8 cellular contexts compared by ENCODE assay signal in genomic region chr18:59899298-59900221, GRCh38. TPM values are rescaled to one million over a fixed set of nuclear protein-coding genes. Genes with fewer than 3 reads are reported as not detected.
DNase-seq lines count a peak whose midpoint lies in the region; ATAC-seq, FAIRE-seq and TF ChIP-seq lines count a peak whose summit lies in the region.

Gene PMAIP1, plus strand, starts transcription at chr18:59899996. Its CDS starts 182 bp downstream, at chr18:59900178.

- no peaks in the 10 kb centered on the region for H3K79me2 ChIP-seq in HepG2 (ENCODE audit: insufficient read depth, low read length)

- peak within 1 kb of the TSS; percentile 84 for H3K4me2 ChIP-seq in BLaER1
- H3K4me2 ChIP-seq in HepG2 (ENCODE audit: low read depth, low read length): peak within 1 kb of the TSS; percentile 62

- FAIRE-seq in HepG2 (lab: Jason Lieb, UNC): no peak

- H3K36me3 ChIP-seq in BLaER1 (peaks cover 8% of the 10 kb centered on the region), HepG2 (replicated peaks in 1 of 2; ENCODE audit: control insufficient read depth in 1 of 2, insufficient read depth in 2 of 2, low read length in 2 of 2) (no peaks in the 10 kb centered on the region)

- ATAC-seq in GM19351 (IDR thresholded peaks at IDR 0.05; ENCODE audit: unreplicated experiment) (peak; percentile 64), HG03469 (IDR thresholded peaks at IDR 0.05; ENCODE audit: unreplicated experiment) (peak; percentile 41), HepG2 (peak; percentile 95)

- H4K20me1 ChIP-seq in BLaER1: peaks cover 35% of the 10 kb centered on the region
- H4K20me1 ChIP-seq in HepG2 (ENCODE audit: insufficient read depth, low read length): no peaks in the 10 kb centered on the region

- DNase-seq in NCI-H526 treated with DMSO at 0.1 percent for 48 hours (lab: John Stamatoyannopoulos, UW): peak; percentile 83
- DNase-seq in activated CD4-positive, alpha-beta T cell treated with anti-CD3 and anti-CD28 coated beads for 48 hours: peak; percentile 91
- peak; percentile 94 for DNase-seq in dedifferentiated amniotic fluid mesenchymal stem cell (ENCODE audit: extremely low spot score)
- peak; percentile 49 for DNase-seq in HepG2 (ENCODE audit: low spot score)
- DNase-seq in stimulated activated CD4-positive, alpha-beta T cell treated with anti-CD3 and anti-CD28 coated beads, Interleukin-4, amount 100 ng/mL, for 24 hours: peak; percentile 87

- TF ChIP-seq CTCF in HepG2 (CRISPR knock-in tag; IDR thresholded peaks at IDR 0.05): no peak

- POLR2A ChIA-PET in HepG2 (lab: Yijun Ruan, JAX): interaction anchor here (1.6 kb wide), 1 partner anchor 17 kb away, joined by 9 read pairs; no protein-coding TSS in a partner anchor

- CTCF ChIA-PET in HepG2 (lab: Yijun Ruan, JAX; ENCODE audit: low intra/inter-chr PET ratio, low total read pairs): no interaction called here

- TF ChIP-seq EP300 in HepG2 (IDR thresholded peaks at IDR 0.05; ENCODE audit: low read depth in 2 of 2, low read length in 2 of 2) (no peak), HepG2 (CRISPR knock-in tag; IDR thresholded peaks at IDR 0.05; ENCODE audit: borderline replicate concordance) (no peak)

- no peak for TF ChIP-seq RAD21 in HepG2 (CRISPR knock-in tag; IDR thresholded peaks at IDR 0.05)

- H3K9ac ChIP-seq in BLaER1: peak within 1 kb of the TSS; percentile 97
- peak within 1 kb of the TSS; percentile 29; the same call in 1 of the 2 replicates for H3K9ac ChIP-seq in HepG2 (ENCODE audit: insufficient read depth, low read depth, low read length)

- H3K27ac ChIP-seq in BLaER1: peak within 1 kb of the TSS; percentile 94
- H3K27ac ChIP-seq in HepG2 (ENCODE audit: extremely low read length, insufficient read depth, low read length): no peak within 1 kb of the TSS

- TF ChIP-seq POLR2A in HepG2 (IDR thresholded peaks at IDR 0.05; ENCODE audit: insufficient read depth in 1 of 2, low read depth in 2 of 2, low read length in 2 of 2): peak; percentile 80 to 83

- WGBS in HepG2 (ENCODE audit: low lambda C conversion rate): 80% methylated on average over 45 of the region's 73 CpGs

- H3K4me1 ChIP-seq in BLaER1 (peaks cover 40% of the 10 kb centered on the region), HepG2 (ENCODE audit: insufficient read depth, low read length) (no peaks in the 10 kb centered on the region)

- in situ Hi-C loops in HepG2 (cut with HindIII; ENCODE audit: extremely low pct_ligation_motif_present, low pct_unique_long_range_greater_than_20kb): no loop called here

- no peak within 1 kb of the TSS for H2AFZ ChIP-seq in HepG2 (ENCODE audit: low read length)

- H3K27me3 ChIP-seq in BLaER1 (no peaks in the 10 kb centered on the region), HepG2 (ENCODE audit: control insufficient read depth in 1 of 2, insufficient read depth in 2 of 2, low read length in 2 of 2) (0 out of 5 replicates have a peak, but pooled peaks cover 0 to 3% of the 10 kb centered on the region in 2 experiments)

- H3K4me3 ChIP-seq in BLaER1 (peak within 1 kb of the TSS; percentile 94), HepG2 (replicated peaks in 1 of 3; ENCODE audit: insufficient read depth in 1 of 3, low read depth in 2 of 3, low read length in 3 of 3) (peak within 1 kb of the TSS; percentile 45 to 71 (median 64); a peak in 5 of 6 replicates)

- intact Hi-C loops in HepG2 (cut with micrococcal nuclease; ENCODE audit: unreplicated experiment): no loop called here

- BruUV-seq in HepG2 (replicated peaks; lab: Mats Ljungman, UMichigan): no TSS peak

- H3K9me3 ChIP-seq in BLaER1 (no peaks in the 10 kb centered on the region), HepG2 (ENCODE audit: low read length) (no peaks in the 10 kb centered on the region)

TF ChIP-seq in HepG2, 621 proteins besides CTCF, POLR2A, EP300 and RAD21 (continues in another document):
- TF ChIP-seq XRCC5 (optimal IDR thresholded peaks at IDR 0.05; ENCODE audit: low read length) (no peak), GZF1 (CRISPR knock-in tag; IDR thresholded peaks at IDR 0.05) (no peak), TFAP4 (IDR thresholded peaks at IDR 0.05; ENCODE audit: borderline replicate concordance, low read depth) (no peak), UBTF (CRISPR knock-in tag; IDR thresholded peaks at IDR 0.05) (peak; percentile 53; the same call in 1 of the 2 replicates), AHR (CRISPR knock-in tag; IDR thresholded peaks at IDR 0.05) (0 out of 2 replicates have a peak, but pooled peaks have one; percentile 35), ZC3H13 (CRISPR knock-in tag; IDR thresholded peaks at IDR 0.05) (0 out of 2 replicates have a peak, but pooled peaks have one; percentile 34), NFKBIZ (CRISPR knock-in tag; IDR thresholded peaks at IDR 0.05) (no peak), ZNF749 (CRISPR knock-in tag; IDR thresholded peaks at IDR 0.05; ENCODE audit: borderline replicate concordance) (no peak), ZNF672 (CRISPR knock-in tag; IDR thresholded peaks at IDR 0.05) (no peak), IKZF5 (CRISPR knock-in tag; IDR thresholded peaks at IDR 0.05) (no peak), ZNF335 (CRISPR knock-in tag; IDR thresholded peaks at IDR 0.05) (no peak)

RNA-seq across cellular contexts. Expression of gene PMAIP1, which starts in this region (rescaled TPM):
- 1.5 and 2.1 TPM in 2 replicates for total RNA-seq in HepG2 (2016; rRNA removed; fragmentation: Illumina TruSeq; extraction: Trizol)
- total RNA-seq in HepG2 (2016; cell fraction: cytosol; rRNA removed; fragmentation: Illumina TruSeq; extraction: Trizol; ENCODE audit: low read depth): 0.71 TPM in 2 replicates
- 2.1 and 3.2 TPM in 2 replicates for total RNA-seq in HepG2 (2016; cell fraction: insoluble cytoplasmic fraction; rRNA removed; fragmentation: Illumina TruSeq; extraction: Trizol)
- 1.5 and 1.6 TPM in 2 replicates for total RNA-seq in HepG2 (2016; cell fraction: membrane; rRNA removed; fragmentation: Illumina TruSeq; extraction: Trizol)
- total RNA-seq in HepG2 (2016; cell fraction: nucleus; rRNA removed; fragmentation: Illumina TruSeq; extraction: Trizol): 1.8 TPM in 2 replicates
- polyA plus RNA-seq in HepG2 (2011; rRNA removed): 1.7 TPM in 2 replicates
- 0.93 and 1.2 TPM in 2 replicates for polyA plus RNA-seq in HepG2 (2011; cell fraction: cytosol; rRNA removed)
- 0.85 and 1.5 TPM in 2 replicates for polyA plus RNA-seq in HepG2 (2011; cell fraction: nucleus; rRNA removed)
- polyA plus RNA-seq in HepG2 (2012): 1.0 and 2.5 TPM in 2 replicates
- 0.43 and 0.49 TPM in 2 replicates for polyA plus RNA-seq in HepG2 (2016; cell fraction: cytosol; fragmentation: Illumina TruSeq; extraction: Trizol; ENCODE audit: low read depth)
- 2.5 and 3.5 TPM in 2 replicates for polyA plus RNA-seq in HepG2 (2016; cell fraction: insoluble cytoplasmic fraction; fragmentation: Illumina TruSeq; extraction: Trizol; ENCODE audit: low read depth)
- 0.77 and 0.86 TPM in 2 replicates for polyA plus RNA-seq in HepG2 (2016; cell fraction: membrane; fragmentation: Illumina TruSeq; extraction: Trizol; ENCODE audit: low read depth)
- 3.7 and 3.8 TPM in 2 replicates for polyA plus RNA-seq in HepG2 (2016; cell fraction: nucleus; fragmentation: Illumina TruSeq; extraction: Trizol; ENCODE audit: insufficient read depth, low read depth)
- 1.1 and 11.3 TPM in 2 replicates for polyA minus RNA-seq in HepG2 (2011; rRNA and poly(A)+ RNA removed; ENCODE audit: low replicate concordance)
- polyA minus RNA-seq in HepG2 (2011; cell fraction: cytosol; rRNA and poly(A)+ RNA removed): 0.79 and 1.7 TPM in 2 replicates
- polyA minus RNA-seq in HepG2 (2011; cell fraction: nucleus; rRNA and poly(A)+ RNA removed): 1.4 and 1.5 TPM in 2 replicates

Comparison
In these comparisons a context has a peak if more than half of its experiments do, and no peak if none do; other contexts are left out.
1. ATAC-seq: peak in every context shown above with its lines; median percentile 95 in HepG2; 64 in GM19351; 41 in HG03469.